ENCODE assay signal across 8 cellular contexts in genomic region chr10:35058134-35058533, GRCh38. TPM values are rescaled to one million over a fixed set of nuclear protein-coding genes. Genes with fewer than 3 reads are reported as not detected.
DNase-seq lines count a peak whose midpoint lies in the region; ATAC-seq and TF ChIP-seq lines count a peak whose summit lies in the region.

No MANE protein-coding gene starts in this region.

- H3K27ac Mint-ChIP-seq in activated T-cell treated with anti-CD3 and anti-CD28 coated beads, Interleukin-2, amount 50 U/mL, for 72 hours, result no peak overlapping the region

- no peaks in the 10 kb centered on the region for H3K4me1 Mint-ChIP-seq in activated T-cell treated with anti-CD3 and anti-CD28 coated beads, Interleukin-2, amount 50 U/mL, for 72 hours (ENCODE audit: low read depth)

- TF ChIP-seq CTCF in epithelial cell of esophagus (IDR thresholded peaks at IDR 0.05; ENCODE audit: insufficient read depth, low read depth, low read length, missing control alignments), result no peak

- no peaks in the 10 kb centered on the region for H3K27me3 Mint-ChIP-seq in activated T-cell treated with anti-CD3 and anti-CD28 coated beads, Interleukin-2, amount 50 U/mL, for 72 hours (ENCODE audit: low read depth)

- H3K4me3 Mint-ChIP-seq in activated T-cell treated with anti-CD3 and anti-CD28 coated beads, Interleukin-2, amount 50 U/mL, for 72 hours, result no peak overlapping the region

- peaks cover 3 to 14% of the 10 kb centered on the region in 2 donors for H3K36me3 Mint-ChIP-seq in activated T-cell treated with anti-CD3 and anti-CD28 coated beads, Interleukin-2, amount 50 U/mL, for 72 hours (ENCODE audit: insufficient read depth in 2 of 2)

- no peaks in the 10 kb centered on the region for H3K9me3 Mint-ChIP-seq in activated T-cell treated with anti-CD3 and anti-CD28 coated beads, Interleukin-2, amount 50 U/mL, for 72 hours

- DNase-seq in A172 (ENCODE audit: low spot score) (peak; percentile 92), HT1080 (ENCODE audit: low read depth) (peak; percentile 94), epithelial cell of esophagus (ENCODE audit: low read depth) (peak; percentile 69), Ammon's horn (ENCODE audit: low spot score) (no peak), NCI-H1436 treated with DMSO at 0.1 percent for 48 hours (lab: John Stamatoyannopoulos, UW) (no peak), NCI-H82 (lab: John Stamatoyannopoulos, UW) (no peak)
- DNase-seq in activated T-cell treated with anti-CD3 and anti-CD28 coated beads, Interleukin-2, amount 50 U/mL, for 72 hours, result no peak

- peak; percentile 88 for ATAC-seq in GM19397 (IDR thresholded peaks at IDR 0.05; ENCODE audit: unreplicated experiment)
- ATAC-seq in activated T-cell treated with anti-CD3 and anti-CD28 coated beads, Interleukin-2, amount 50 U/mL, for 72 hours (replicated peaks in 1 of 2), result no peak

- H3K4me3 ChIP-seq in epithelial cell of esophagus (ENCODE audit: low read length), result no peak overlapping the region

RNA-seq across cellular contexts. Expression of gene CUL2, which starts 32.0 kb away (rescaled TPM):
- 38.9 and 42.7 TPM in 2 replicates for total RNA-seq in A172 (2014; rRNA removed; shearing (Covaris generic))
- 39.6 and 41.4 TPM in 2 replicates for total RNA-seq in HT1080 (2014; rRNA removed; shearing (Covaris generic))
- polyA plus RNA-seq in HT1080 (2015; cell fraction: cytosol; rRNA removed), result 44.6 and 53.8 TPM in 2 replicates
- polyA plus RNA-seq in HT1080 (2015; cell fraction: nucleus; rRNA removed), result 82.6 and 103 TPM in 2 replicates
- 10 to 100 TPM; 33.7 to 37.9 TPM for total RNA-seq in activated T-cell treated with anti-CD3 and anti-CD28 coated beads, Interleukin-2, amount 50 U/mL, for 72 hours

Comparison
In these comparisons a context has a peak if more than half of its experiments do, and no peak if none do; other contexts are left out.
1. DNase-seq: peak in A172 (single experiment), HT1080 (single experiment) and epithelial cell of esophagus (single experiment); none in Ammon's horn (single experiment), NCI-H1436 treated with DMSO at 0.1 percent for 48 hours (single experiment), activated T-cell treated with anti-CD3 and anti-CD28 coated beads, Interleukin-2, amount 50 U/mL, for 72 hours (0 of 2) and NCI-H82 (single experiment).